In genomic region chr6:89311853-89312531, GRCh38 we compare ENCODE assay signal across 7 cellular contexts. TPM values are rescaled to one million over a fixed set of nuclear protein-coding genes. Genes with fewer than 3 reads are reported as not detected.
DNase-seq lines count a peak whose midpoint lies in the region; FAIRE-seq and TF ChIP-seq lines count a peak whose summit lies in the region.

No MANE protein-coding gene starts in this region.

- FAIRE-seq in HTR-8/SVneo (lab: Jason Lieb, UNC) = peak; percentile 58

- peak; percentile 24 for TF ChIP-seq CTCF in WI38 (IDR thresholded peaks at IDR 0.05; ENCODE audit: low read depth, low read length)
- TF ChIP-seq CTCF in cardiac muscle cell (IDR thresholded peaks at IDR 0.05; ENCODE audit: low read depth, low read length) = peak; percentile 69

- H3K36me3 ChIP-seq in cardiac muscle cell = no peaks in the 10 kb centered on the region
- no peaks in the 10 kb centered on the region for H3K36me3 ChIP-seq in effector memory CD4-positive, alpha-beta T cell (ENCODE audit: control insufficient read depth, insufficient read depth, low read length)

- H3K9me3 ChIP-seq in cardiac muscle cell (ENCODE audit: low read depth) = no peaks in the 10 kb centered on the region
- no peaks in the 10 kb centered on the region for H3K9me3 ChIP-seq in effector memory CD4-positive, alpha-beta T cell (ENCODE audit: control insufficient read depth, low read length)

- no peak for DNase-seq in HTR-8/SVneo (ENCODE audit: insufficient read length, low spot score)
- peak; percentile 62 to 81 for DNase-seq in cardiac muscle cell (ENCODE audit: low read depth in 1 of 2, low spot score in 1 of 2)
- DNase-seq in posterior cingulate gyrus = peak in 9 of 10 donors; percentile 34 to 88 (median 55)
- no peak for DNase-seq in KG1 (lab: John Stamatoyannopoulos, UW)
- no peak for DNase-seq in effector memory CD4-positive, alpha-beta T cell
- DNase-seq in stimulated activated CD8-positive, alpha-beta memory T cell treated with anti-CD3 and anti-CD28 coated beads, Interleukin-4, amount 100 ng/mL, for 48 hours = no peak

- no peaks in the 10 kb centered on the region for H3K27me3 ChIP-seq in cardiac muscle cell
- no peaks in the 10 kb centered on the region for H3K27me3 ChIP-seq in effector memory CD4-positive, alpha-beta T cell (replicated peaks; ENCODE audit: control insufficient read depth, insufficient read depth, low read length, poor library complexity, severe bottlenecking)

- H3K27ac ChIP-seq in cardiac muscle cell = peak overlapping the region; percentile 24
- no peak overlapping the region for H3K27ac ChIP-seq in effector memory CD4-positive, alpha-beta T cell (ENCODE audit: insufficient read depth, low read length, poor library complexity, severe bottlenecking)

- H3K4me1 ChIP-seq in cardiac muscle cell (ENCODE audit: low read depth) = no peaks in the 10 kb centered on the region
- no peaks in the 10 kb centered on the region for H3K4me1 ChIP-seq in effector memory CD4-positive, alpha-beta T cell (ENCODE audit: control insufficient read depth, insufficient read depth, low read length, poor library complexity, severe bottlenecking)

- H3K4me3 ChIP-seq in WI38 (ENCODE audit: low read depth, low read length) (no peak overlapping the region), cardiac muscle cell (no peak overlapping the region)
- H3K4me3 ChIP-seq in effector memory CD4-positive, alpha-beta T cell (ENCODE audit: insufficient read depth, low read depth, low read length, poor library complexity, severe bottlenecking) = no peak overlapping the region

- intact Hi-C loops in posterior cingulate gyrus (cut with DNase I) = no loop called here

RNA-seq across cellular contexts. Expression of gene GABRR2, which starts 3.1 kb away (rescaled TPM):
- total RNA-seq in cardiac muscle cell = 0.39 and 0.83 TPM in 2 replicates
- polyA plus RNA-seq in cardiac muscle cell = 0.31 and 0.50 TPM in 2 replicates

RNA-seq across cellular contexts. Expression of gene UBE2J1, which starts 40.5 kb away (rescaled TPM):
- total RNA-seq in cardiac muscle cell = 17.9 and 19.8 TPM in 2 replicates
- polyA plus RNA-seq in cardiac muscle cell = 26.4 and 28.7 TPM in 2 replicates

Comparison
In these comparisons a context has a peak if more than half of its experiments do, and no peak if none do; other contexts are left out.
1. DNase-seq: peak in cardiac muscle cell (2 of 2) and posterior cingulate gyrus (9 of 10); none in HTR-8/SVneo (single experiment), KG1 (single experiment), effector memory CD4-positive, alpha-beta T cell (0 of 3) and stimulated activated CD8-positive, alpha-beta memory T cell treated with anti-CD3 and anti-CD28 coated beads, Interleukin-4, amount 100 ng/mL, for 48 hours (single experiment).